ENCODE assay signal across 17 cellular contexts in the genomic region with DNA sequence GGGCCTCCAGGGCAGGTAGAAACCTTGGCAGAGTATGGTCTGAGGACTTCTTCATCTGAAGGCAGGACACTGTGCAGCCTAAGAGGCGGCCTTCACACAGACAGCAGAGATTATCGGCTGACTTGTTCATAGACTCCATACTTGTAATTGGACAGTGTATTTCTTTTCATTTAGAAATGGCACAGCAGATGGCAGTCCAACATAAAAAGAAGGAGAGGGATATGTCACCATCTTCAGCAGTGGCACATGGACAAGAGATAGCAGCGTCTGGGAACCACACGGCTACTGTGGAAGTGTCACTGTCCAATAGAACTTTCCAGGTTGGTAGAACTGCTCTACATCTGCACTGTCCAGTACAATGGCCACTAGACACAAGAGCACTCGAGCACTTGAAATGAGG. TPM values are rescaled to one million over a fixed set of nuclear protein-coding genes. Genes with fewer than 3 reads are reported as not detected.
A peak's percentile ranks its signal among the peaks of the same experiment; 100 is the strongest.
DNase-seq lines count a peak whose midpoint lies in the region; ATAC-seq and TF ChIP-seq lines count a peak whose summit lies in the region.
"Had no signal": no experiment of that assay in that cellular context is flagged by ENCODE, and none has a peak within 500 bp of the region (broad histone marks: within the 10 kb centered on the region; RNA-seq: fewer than 3 reads in every experiment).

No MANE protein-coding gene starts in this region.

- intact Hi-C loops in PC-9 (cut with micrococcal nuclease; ENCODE audit: unreplicated experiment), result loop anchor here (5.0 kb wide), 1 partner anchor 1091 kb away; no protein-coding TSS in a partner anchor
- intact Hi-C loops in heart left ventricle (cut with DNase I), result loop anchor here in 2 of 10 donors (5.0 to 10.0 kb wide), 2 partner anchors 1091 to 1093 kb away; no protein-coding TSS in a partner anchor

- peaks cover 1% of the 10 kb centered on the region; the same call in 1 of the 2 replicates for H3K27me3 Mint-ChIP-seq in H9 (ENCODE audit: low read depth)
- H3K27me3 Mint-ChIP-seq: type B pancreatic cell had no signal

- no peaks in the 10 kb centered on the region for H3K23me2 ChIP-seq in H9 (ENCODE audit: insufficient read length, low read depth, low read length, poor library complexity, severe bottlenecking)

- no peak overlapping the region for H3K4ac ChIP-seq in H9 (ENCODE audit: low read depth, low read length)

- H2BK120ac ChIP-seq in H9 (ENCODE audit: low read depth, low read length, poor library complexity, severe bottlenecking), result no peak overlapping the region

- no peaks in the 10 kb centered on the region for H3F3A ChIP-seq in PC-9 (ENCODE audit: insufficient read depth, low read depth)

- no peak overlapping the region for H3K18ac ChIP-seq in H9 (ENCODE audit: insufficient read length, low read depth, low read length)

- CTCF ChIA-PET in PC-9 (lab: Charles Lee), result no interaction called here

- DNase-seq in DMS114 treated with DMSO at 0.1 percent for 48 hours (lab: John Stamatoyannopoulos, UW; ENCODE audit: unreplicated experiment), result peak; percentile 20
- peak; percentile 31 for DNase-seq in NCI-H146 (lab: John Stamatoyannopoulos, UW)
- DNase-seq in PC-9, result no peak
- peak; percentile 5 for DNase-seq in inferior parietal cortex (ENCODE audit: extremely low spot score)
- DNase-seq in D341Med (ENCODE audit: low spot score), result no peak
- no peak for DNase-seq in H9
- DNase-seq in heart left ventricle, result no peak
- DNase-seq: EL; left cardiac atrium; naive B cell; NCI-H1436; stimulated activated CD4-positive, alpha-beta T cell treated with anti-CD3 and anti-CD28 coated beads, Interleukin-2, amount 100 ng/mL, for 24 hours; T-helper 17 cell had no signal

- no peaks in the 10 kb centered on the region for H3K9me3 ChIP-seq in PC-9 (ENCODE audit: insufficient read depth, low read depth)
- no peaks in the 10 kb centered on the region for H3K9me3 ChIP-seq in H9 (ENCODE audit: control insufficient read depth, low read depth, low read length)
- peaks cover 0 to 6% (median 0%) of the 10 kb centered on the region in 12 donors for H3K9me3 ChIP-seq in heart left ventricle

- H3K27ac ChIP-seq in PC-9 (no peak overlapping the region), H9 (ENCODE audit: insufficient read length, low read depth, low read length) (no peak overlapping the region), heart left ventricle (no peak overlapping the region)
- H3K27ac ChIP-seq: coronary artery had no signal

- H3K4me3 Mint-ChIP-seq in H9, result no peak overlapping the region
- H3K4me3 Mint-ChIP-seq: naive B cell, T-helper 17 cell, type B pancreatic cell had no signal

- H2AFZ ChIP-seq in PC-9, result no peak overlapping the region
- no peak overlapping the region for H2AFZ ChIP-seq in H9 (ENCODE audit: low read length)

- H3K27me3 ChIP-seq in PC-9 (ENCODE audit: insufficient read depth, low read depth), result no peaks in the 10 kb centered on the region
- H3K27me3 ChIP-seq in H9 (ENCODE audit: insufficient read depth, low read length), result no peaks in the 10 kb centered on the region
- peaks cover 0 to 81% (median 0%) of the 10 kb centered on the region in 9 donors for H3K27me3 ChIP-seq in heart left ventricle

- ATAC-seq in HG02981 (IDR thresholded peaks at IDR 0.05; ENCODE audit: unreplicated experiment), result no peak
- no peak for ATAC-seq in heart left ventricle
- ATAC-seq: left cardiac atrium, T-helper 17 cell had no signal

- no peaks in the 10 kb centered on the region for H3K4me1 ChIP-seq in PC-9 (replicated peaks; ENCODE audit: insufficient read depth)
- H3K4me1 ChIP-seq in H9 (ENCODE audit: insufficient read depth, low read length), result no peaks in the 10 kb centered on the region
- H3K4me1 ChIP-seq in heart left ventricle, result no peaks in the 10 kb centered on the region

- H2BK12ac ChIP-seq in H9 (ENCODE audit: insufficient read length, low read depth, low read length), result no peak overlapping the region

- POLR2A ChIA-PET in PC-9 (lab: Charles Lee; ENCODE audit: unreplicated experiment), result no interaction called here

- H3K79me1 ChIP-seq in H9 (ENCODE audit: insufficient read depth, low read depth, low read length, poor library complexity, severe bottlenecking), result no peaks in the 10 kb centered on the region

- no peak overlapping the region for H2AK5ac ChIP-seq in H9 (ENCODE audit: insufficient read length, low read length)

- H3K27ac Mint-ChIP-seq in H9, result no peak overlapping the region
- H3K27ac Mint-ChIP-seq: activated T-helper 2 cell treated with anti-CD3 and anti-CD28 coated beads, Interferon-gamma antibody, Interleukin-2, Interleukin-4, amounts not matched to agents 10 μg/mL and 5 μg/mL and 100 μg/mL, durations not matched to agents 14 hours and 24 hours and 36 hours; naive B cell; T-helper 17 cell; type B pancreatic cell had no signal

- TF ChIP-seq POLR2A in heart left ventricle (IDR thresholded peaks at IDR 0.05), result no peak

- no peaks in the 10 kb centered on the region for H3K9me2 ChIP-seq in PC-9 (ENCODE audit: insufficient read depth)

- H2BK15ac ChIP-seq in H9 (ENCODE audit: low read depth, low read length), result no peak overlapping the region

- H2BK5ac ChIP-seq in H9 (ENCODE audit: insufficient read length, low read length), result no peak overlapping the region

- H3K4me2 ChIP-seq in PC-9, result no peak overlapping the region
- H3K4me2 ChIP-seq in H9 (ENCODE audit: insufficient read depth, insufficient read length, low read length), result no peak overlapping the region

- H3K36me3 Mint-ChIP-seq in H9 (ENCODE audit: insufficient read depth in 1 of 3, low read depth in 3 of 3), result no peaks in the 10 kb centered on the region; a peak in 1 of 7 replicates
- H3K36me3 Mint-ChIP-seq: naive B cell, type B pancreatic cell had no signal

- TF ChIP-seq CTCF in PC-9 (conservative IDR thresholded peaks at IDR 0.05) (peak; percentile 41; the same call in 1 of the 2 replicates), H9 (conservative IDR thresholded peaks at IDR 0.05) (no peak), heart left ventricle (IDR thresholded peaks at IDR 0.05) (no peak)

- no peak overlapping the region for H4K91ac ChIP-seq in H9 (ENCODE audit: insufficient read length, low read depth, low read length)

- no peak overlapping the region for H3K23ac ChIP-seq in H9 (ENCODE audit: insufficient read length, low read depth, low read length)

- BruUV-seq in PC-9 (replicated peaks; lab: Mats Ljungman, UMichigan), result no TSS peak

- H3K79me2 ChIP-seq in PC-9 (ENCODE audit: low read depth), result no peaks in the 10 kb centered on the region
- no peaks in the 10 kb centered on the region for H3K79me2 ChIP-seq in H9 (ENCODE audit: insufficient read depth, low read length)

- no CpG with 5 or more reads among the region's 5 CpGs for WGBS in H9 (ENCODE audit: extremely low coverage, insufficient read length, low lambda C conversion rate)
- WGBS in heart left ventricle, 4 donors, result 56 to 67% (median 57%) methylated on average over 5 of the region's 5 CpGs

- H3K36me3 ChIP-seq in PC-9 (ENCODE audit: low read depth) (no peaks in the 10 kb centered on the region), heart left ventricle (no peaks in the 10 kb centered on the region)

- no peak overlapping the region for H3T11ph ChIP-seq in H9 (ENCODE audit: low read length)

- H4K20me1 ChIP-seq in PC-9 (ENCODE audit: insufficient read depth) (no peaks in the 10 kb centered on the region), H9 (ENCODE audit: control insufficient read depth, insufficient read depth, insufficient read length) (no peaks in the 10 kb centered on the region)

- H3K4me1 Mint-ChIP-seq in H9, result 0 out of 4 replicates have a peak, but pooled peaks cover 0 to 5% of the 10 kb centered on the region in 2 experiments
- H3K4me1 Mint-ChIP-seq: naive B cell, T-helper 17 cell had no signal

- no peak overlapping the region for H3K56ac ChIP-seq in H9 (ENCODE audit: insufficient read length, low read depth, low read length)

- H3K4me3 ChIP-seq in PC-9 (no peak overlapping the region), heart left ventricle (no peak overlapping the region)
- H3K4me3 ChIP-seq: coronary artery had no signal

- H3K9ac ChIP-seq in H9 (ENCODE audit: extremely low read depth, insufficient read length, low read length), result no peak overlapping the region

- H3K9me3 Mint-ChIP-seq in H9, result peaks cover 34 to 40% of the 10 kb centered on the region in 2 experiments
- H3K9me3 Mint-ChIP-seq: activated T-helper 2 cell treated with anti-CD3 and anti-CD28 coated beads, Interferon-gamma antibody, Interleukin-2, Interleukin-4, amounts not matched to agents 10 μg/mL and 5 μg/mL and 100 μg/mL, durations not matched to agents 14 hours and 24 hours and 36 hours had no signal

- no peak overlapping the region for H4K5ac ChIP-seq in H9 (ENCODE audit: insufficient read length, low read depth, low read length)

- no peak overlapping the region for H3K14ac ChIP-seq in H9 (ENCODE audit: insufficient read depth, low read length)

- no peak overlapping the region for H2BK20ac ChIP-seq in H9 (ENCODE audit: low read depth, low read length, poor library complexity, severe bottlenecking)

- H4K8ac ChIP-seq in H9 (replicated peaks; ENCODE audit: insufficient read length, low read depth, low read length), result no peak overlapping the region

RNA-seq across cellular contexts. Expression of a gene that starts 21.7 kb away (rescaled TPM):
- total RNA-seq in PC-9 (2021) (17.1 and 18.8 TPM in 2 replicates), H9 (2021) (14.8 and 14.9 TPM in 2 replicates), heart left ventricle (10 to 100 TPM; 10.3 to 16.3 (median 13.5) TPM)
- 10 to 100 TPM; 11.9 to 14.3 TPM for polyA plus RNA-seq in heart left ventricle

Comparison
In these comparisons a context has a peak if more than half of its experiments do, and no peak if none do; other contexts are left out.
1. DNase-seq: peak in DMS114 treated with DMSO at 0.1 percent for 48 hours (single experiment), NCI-H146 (single experiment) and inferior parietal cortex (single experiment); none in PC-9 (0 of 2), D341Med (single experiment), H9 (single experiment) and heart left ventricle (0 of 5).